ENCODE assay signal across 10 cellular contexts in genomic region chr1:234214911-234215892, GRCh38.
DNase-seq lines count a peak whose midpoint lies in the region; ATAC-seq and TF ChIP-seq lines count a peak whose summit lies in the region.
"Had no signal": no experiment of that assay in that cellular context is flagged by ENCODE, and none has a peak within 500 bp of the region (broad histone marks: within the 10 kb centered on the region; RNA-seq: fewer than 3 reads in every experiment).

No MANE protein-coding gene starts in this region.

- TF ChIP-seq CTCF in suprapubic skin (IDR thresholded peaks at IDR 0.05): no peak

- WGBS in suprapubic skin: 24% methylated on average over 18 of the region's 20 CpGs

- peaks cover 16% of the 10 kb centered on the region for H3K36me3 Mint-ChIP-seq in activated CD8-positive, alpha-beta memory T cell treated with anti-CD3 and anti-CD28 coated beads, Interleukin-2, amount 10 ng/mL, durations not matched to agents 7 days and 5 days
- peaks cover 34% of the 10 kb centered on the region for H3K36me3 Mint-ChIP-seq in activated naive CD8-positive, alpha-beta T cell treated with anti-CD3 and anti-CD28 coated beads, Interleukin-2, amount 10 ng/mL, durations not matched to agents 7 days and 5 days

- H3K27ac Mint-ChIP-seq in activated CD8-positive, alpha-beta memory T cell treated with anti-CD3 and anti-CD28 coated beads, Interleukin-2, amount 10 ng/mL, durations not matched to agents 7 days and 5 days: peak overlapping the region; percentile 30
- peak overlapping the region; percentile 83 for H3K27ac Mint-ChIP-seq in activated naive CD8-positive, alpha-beta T cell treated with anti-CD3 and anti-CD28 coated beads, Interleukin-2, amount 10 ng/mL, durations not matched to agents 7 days and 5 days

- no peaks in the 10 kb centered on the region for H3K9me3 ChIP-seq in suprapubic skin

- peaks cover 33% of the 10 kb centered on the region for H3K27me3 ChIP-seq in suprapubic skin

- H3K9me3 Mint-ChIP-seq in activated CD8-positive, alpha-beta memory T cell treated with anti-CD3 and anti-CD28 coated beads, Interleukin-2, amount 10 ng/mL, durations not matched to agents 7 days and 5 days (ENCODE audit: low read depth): peaks cover 2% of the 10 kb centered on the region
- H3K9me3 Mint-ChIP-seq in activated naive CD8-positive, alpha-beta T cell treated with anti-CD3 and anti-CD28 coated beads, Interleukin-2, amount 10 ng/mL, durations not matched to agents 7 days and 5 days: peaks cover 1% of the 10 kb centered on the region

- CTCF ChIA-PET in activated CD8-positive, alpha-beta memory T cell treated with anti-CD3 and anti-CD28 coated beads, Interleukin-2, amount 10 ng/mL, durations not matched to agents 7 days and 5 days (lab: Charles Lee): interaction anchor here (1.1 to 13.0 kb wide), 4 partner anchors 20 to 112 kb away, joined by 3 to 199 read pairs (median 4); no protein-coding TSS in a partner anchor

- DNase-seq in activated CD8-positive, alpha-beta memory T cell treated with anti-CD3 and anti-CD28 coated beads, Interleukin-2, amount 10 ng/mL, durations not matched to agents 7 days and 5 days: no peak
- no peak for DNase-seq in activated CD8-positive, alpha-beta memory T cell treated with anti-CD3 and anti-CD28 coated beads, Interleukin-2, amount 50 U/mL, for 4 hours
- DNase-seq in activated naive CD8-positive, alpha-beta T cell treated with anti-CD3 and anti-CD28 coated beads, Interleukin-2, amount 10 ng/mL, durations not matched to agents 7 days and 5 days: no peak
- DNase-seq in iPS-NIHi7 (ENCODE audit: extremely low spot score) (peak; percentile 69), suprapubic skin (ENCODE audit: low spot score in 2 of 2) (no peak)

- TF ChIP-seq EP300 in suprapubic skin (IDR thresholded peaks at IDR 0.05): no peak

- H3K4me3 Mint-ChIP-seq in activated CD8-positive, alpha-beta memory T cell treated with anti-CD3 and anti-CD28 coated beads, Interleukin-2, amount 10 ng/mL, durations not matched to agents 7 days and 5 days: peak overlapping the region; percentile 67
- peak overlapping the region; percentile 80 for H3K4me3 Mint-ChIP-seq in activated naive CD8-positive, alpha-beta T cell treated with anti-CD3 and anti-CD28 coated beads, Interleukin-2, amount 10 ng/mL, durations not matched to agents 7 days and 5 days

- H3K27me3 Mint-ChIP-seq in activated CD8-positive, alpha-beta memory T cell treated with anti-CD3 and anti-CD28 coated beads, Interleukin-2, amount 10 ng/mL, durations not matched to agents 7 days and 5 days: peaks cover 5% of the 10 kb centered on the region
- H3K27me3 Mint-ChIP-seq in activated naive CD8-positive, alpha-beta T cell treated with anti-CD3 and anti-CD28 coated beads, Interleukin-2, amount 10 ng/mL, durations not matched to agents 7 days and 5 days: no peaks in the 10 kb centered on the region

- POLR2A ChIA-PET in activated naive CD8-positive, alpha-beta T cell treated with anti-CD3 and anti-CD28 coated beads, Interleukin-2, amount 10 ng/mL, durations not matched to agents 7 days and 5 days (lab: Charles Lee): interaction anchor here (0.6 to 3.8 kb wide), 6 partner anchors 11 to 95 kb away, joined by 3 to 23 read pairs (median 4); no protein-coding TSS in a partner anchor

- peaks cover 20% of the 10 kb centered on the region for H3K4me1 ChIP-seq in suprapubic skin

- peak overlapping the region; percentile 47 for H3K4me3 ChIP-seq in suprapubic skin

- no peaks in the 10 kb centered on the region for H3K36me3 ChIP-seq in suprapubic skin

- no peak for TF ChIP-seq POLR2A in suprapubic skin (IDR thresholded peaks at IDR 0.05)

- H3K27ac ChIP-seq in suprapubic skin: no peak overlapping the region
- H3K27ac ChIP-seq: C4-2B, epithelial cell of prostate had no signal

- no peak for ATAC-seq in activated CD8-positive, alpha-beta memory T cell treated with anti-CD3 and anti-CD28 coated beads, Interleukin-2, amount 10 ng/mL, durations not matched to agents 7 days and 5 days
- ATAC-seq in activated naive CD8-positive, alpha-beta T cell treated with anti-CD3 and anti-CD28 coated beads, Interleukin-2, amount 10 ng/mL, durations not matched to agents 7 days and 5 days (ENCODE audit: low read depth): no peak
- ATAC-seq in GM18858 (IDR thresholded peaks at IDR 0.05; ENCODE audit: unreplicated experiment) (no peak), GM21529 (IDR thresholded peaks at IDR 0.05; ENCODE audit: unreplicated experiment) (no peak), GM18519 (IDR thresholded peaks at IDR 0.05; ENCODE audit: low FRiP score, unreplicated experiment) (no peak)

- H3K4me1 Mint-ChIP-seq in activated CD8-positive, alpha-beta memory T cell treated with anti-CD3 and anti-CD28 coated beads, Interleukin-2, amount 10 ng/mL, durations not matched to agents 7 days and 5 days: peaks cover 45% of the 10 kb centered on the region
- peaks cover 43% of the 10 kb centered on the region for H3K4me1 Mint-ChIP-seq in activated naive CD8-positive, alpha-beta T cell treated with anti-CD3 and anti-CD28 coated beads, Interleukin-2, amount 10 ng/mL, durations not matched to agents 7 days and 5 days
